ENCODE assay signal across 8 cellular contexts in the genomic region with DNA sequence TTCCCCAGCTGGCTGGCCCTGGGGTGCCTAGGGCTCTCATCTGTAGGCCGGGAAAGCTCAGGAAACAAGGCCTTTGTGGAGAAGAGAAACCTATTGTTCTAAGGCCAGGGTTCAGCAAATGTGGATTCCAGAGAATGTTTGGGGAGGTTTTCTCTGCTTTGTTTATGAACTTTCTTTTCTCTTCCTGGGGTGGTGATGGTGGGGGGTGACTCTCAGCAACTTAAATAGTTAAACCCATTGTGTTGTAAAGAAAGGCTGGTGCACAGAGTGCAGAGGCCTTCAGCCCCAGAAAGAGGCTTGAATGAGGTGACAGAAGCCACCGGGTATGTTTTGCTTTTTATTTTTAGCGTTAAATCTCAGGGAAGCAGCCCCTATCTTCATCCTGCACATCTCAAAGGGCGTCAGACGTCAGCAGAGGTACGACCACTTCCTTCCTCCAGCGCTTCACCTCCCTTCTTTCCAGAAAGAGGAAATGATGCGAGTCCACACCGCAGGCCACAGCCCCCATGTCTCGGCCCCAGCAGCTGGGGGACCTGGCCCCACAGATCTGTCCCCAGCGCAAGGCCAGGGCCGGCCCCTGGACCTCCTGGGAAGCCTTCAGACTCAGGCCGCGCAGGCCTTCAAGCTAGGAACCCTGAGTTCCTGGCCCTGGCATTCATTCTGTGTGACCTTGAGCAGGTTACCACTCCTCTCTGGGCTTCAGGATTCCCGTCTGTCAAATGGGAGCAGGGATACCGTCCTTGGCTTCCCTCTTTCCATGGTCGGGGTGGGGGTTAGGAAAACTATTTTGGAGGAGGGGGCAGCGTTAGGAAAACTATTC. TPM values are rescaled to one million over a fixed set of nuclear protein-coding genes. Genes with fewer than 3 reads are reported as not detected.
DNase-seq lines count a peak whose midpoint lies in the region; ATAC-seq and TF ChIP-seq lines count a peak whose summit lies in the region.

No MANE protein-coding gene starts in this region.

- H3K27me3 ChIP-seq in dorsolateral prefrontal cortex, result peaks cover 0 to 7% (median 0%) of the 10 kb centered on the region in 45 donors

- H3K9me3 Mint-ChIP-seq in natural killer cell treated with Interleukin-12 subunit alpha and Interleukin-12 subunit beta and Interleukin-15 and Interleukin-18, amount 100 ng/mL, for 72 hours, result no peaks in the 10 kb centered on the region
- no peaks in the 10 kb centered on the region for H3K9me3 Mint-ChIP-seq in stimulated activated naive CD8-positive, alpha-beta T cell treated with anti-CD3 and anti-CD28 coated beads, Interleukin-15, amount 100 ng/mL, for 72 hours

- H3K27me3 Mint-ChIP-seq in natural killer cell treated with Interleukin-12 subunit alpha and Interleukin-12 subunit beta and Interleukin-15 and Interleukin-18, amount 100 ng/mL, for 72 hours, result no peaks in the 10 kb centered on the region
- H3K27me3 Mint-ChIP-seq in stimulated activated naive CD8-positive, alpha-beta T cell treated with anti-CD3 and anti-CD28 coated beads, Interleukin-15, amount 100 ng/mL, for 72 hours, result no peaks in the 10 kb centered on the region

- peak overlapping the region; percentile 87 to 93 for H3K27ac Mint-ChIP-seq in natural killer cell treated with Interleukin-12 subunit alpha and Interleukin-12 subunit beta and Interleukin-15 and Interleukin-18, amount 100 ng/mL, for 72 hours
- peak overlapping the region; percentile 47 to 94 for H3K27ac Mint-ChIP-seq in stimulated activated naive CD8-positive, alpha-beta T cell treated with anti-CD3 and anti-CD28 coated beads, Interleukin-15, amount 100 ng/mL, for 72 hours

- no peak for TF ChIP-seq CTCF in GM13976 (IDR thresholded peaks at IDR 0.05; ENCODE audit: borderline replicate concordance, control extremely low read depth, extremely low read depth, insufficient read depth, missing control alignments)
- TF ChIP-seq CTCF in dorsolateral prefrontal cortex (IDR thresholded peaks at IDR 0.05 in 54 of 56, conservative IDR thresholded peaks at IDR 0.05 in 2 of 56; ENCODE audit: low read depth in 1 of 56, partially characterized antibody in 56 of 56), result no peak

- H3K4me3 ChIP-seq in dorsolateral prefrontal cortex, result peak overlapping the region; percentile 54 to 97 (median 84)

- intact Hi-C loops in dorsolateral prefrontal cortex (cut with DNase I), result loop anchor here in 1 of 2 donors (5.0 kb wide), 1 partner anchor 53 kb away; no protein-coding TSS in a partner anchor

- DNase-seq in GM13976 (ENCODE audit: low spot score), result peak; percentile 74
- DNase-seq in activated CD4-positive, alpha-beta T cell treated with anti-CD3 and anti-CD28 coated beads for 48 hours, result peak; percentile 70
- no peak for DNase-seq in dorsolateral prefrontal cortex
- peak; percentile 85 for DNase-seq in natural killer cell treated with Interleukin-12 subunit alpha and Interleukin-12 subunit beta and Interleukin-15 and Interleukin-18, amount 100 ng/mL, for 72 hours (ENCODE audit: low spot score)
- peak; percentile 63 to 87 for DNase-seq in stimulated activated naive CD8-positive, alpha-beta T cell treated with anti-CD3 and anti-CD28 coated beads, Interleukin-15, amount 100 ng/mL, for 72 hours
- no peak for DNase-seq in NCI-H187 (lab: John Stamatoyannopoulos, UW)

- H3K4me1 Mint-ChIP-seq in natural killer cell treated with Interleukin-12 subunit alpha and Interleukin-12 subunit beta and Interleukin-15 and Interleukin-18, amount 100 ng/mL, for 72 hours (ENCODE audit: low read depth in 2 of 2), result peaks cover 42 to 46% of the 10 kb centered on the region in 2 donors
- peaks cover 49% of the 10 kb centered on the region for H3K4me1 Mint-ChIP-seq in stimulated activated naive CD8-positive, alpha-beta T cell treated with anti-CD3 and anti-CD28 coated beads, Interleukin-15, amount 100 ng/mL, for 72 hours

- peak overlapping the region; percentile 74 for H3K4me3 Mint-ChIP-seq in natural killer cell treated with Interleukin-12 subunit alpha and Interleukin-12 subunit beta and Interleukin-15 and Interleukin-18, amount 100 ng/mL, for 72 hours
- peak overlapping the region; percentile 83 to 97 for H3K4me3 Mint-ChIP-seq in stimulated activated naive CD8-positive, alpha-beta T cell treated with anti-CD3 and anti-CD28 coated beads, Interleukin-15, amount 100 ng/mL, for 72 hours

- ATAC-seq in HG03521 (IDR thresholded peaks at IDR 0.05; ENCODE audit: unreplicated experiment) (peak; percentile 29), HG03439 (IDR thresholded peaks at IDR 0.05; ENCODE audit: unreplicated experiment) (no peak)
- peak; percentile 79 to 86 for ATAC-seq in natural killer cell treated with Interleukin-12 subunit alpha and Interleukin-12 subunit beta and Interleukin-15 and Interleukin-18, amount 100 ng/mL, for 72 hours
- peak; percentile 84 for ATAC-seq in stimulated activated naive CD8-positive, alpha-beta T cell treated with anti-CD3 and anti-CD28 coated beads, Interleukin-15, amount 100 ng/mL, for 72 hours

- peak overlapping the region; percentile 69 to 98 (median 95) for H3K27ac ChIP-seq in dorsolateral prefrontal cortex

- H3K36me3 Mint-ChIP-seq in natural killer cell treated with Interleukin-12 subunit alpha and Interleukin-12 subunit beta and Interleukin-15 and Interleukin-18, amount 100 ng/mL, for 72 hours, result peaks cover 6% of the 10 kb centered on the region

- in situ Hi-C loops in GM13976 (cut with MboI; ENCODE audit: low sequenced_read_pairs, unreplicated experiment), result no loop called here

RNA-seq across cellular contexts. Expression of gene PPP1R16B, which starts 0.6 kb away (rescaled TPM):
- total RNA-seq in dorsolateral prefrontal cortex, result 100 to 1,000 TPM; 104 to 181 (median 137) TPM
- 100 to 1,000 TPM in 1 of 2 donors, 10 to 100 TPM in 1; 74.6 to 119 TPM for total RNA-seq in natural killer cell treated with Interleukin-12 subunit alpha and Interleukin-12 subunit beta and Interleukin-15 and Interleukin-18, amount 100 ng/mL, for 72 hours

RNA-seq across cellular contexts. Expression of gene ACTR5, which starts 56.6 kb away (rescaled TPM):
- total RNA-seq in dorsolateral prefrontal cortex, result 10 to 100 TPM in 58 of 120 experiments, 1 to 10 TPM in 62; 7.0 to 13.6 (median 9.9) TPM
- total RNA-seq in natural killer cell treated with Interleukin-12 subunit alpha and Interleukin-12 subunit beta and Interleukin-15 and Interleukin-18, amount 100 ng/mL, for 72 hours, result 10 to 100 TPM in 1 of 2 donors, 1 to 10 TPM in 1; 9.6 to 13.8 TPM

Comparison
In these comparisons a context has a peak if more than half of its experiments do, and no peak if none do; other contexts are left out.
1. DNase-seq: peak in GM13976 (single experiment), activated CD4-positive, alpha-beta T cell treated with anti-CD3 and anti-CD28 coated beads for 48 hours (single experiment), natural killer cell treated with Interleukin-12 subunit alpha and Interleukin-12 subunit beta and Interleukin-15 and Interleukin-18, amount 100 ng/mL, for 72 hours (single experiment) and stimulated activated naive CD8-positive, alpha-beta T cell treated with anti-CD3 and anti-CD28 coated beads, Interleukin-15, amount 100 ng/mL, for 72 hours (2 of 2); none in dorsolateral prefrontal cortex (0 of 10) and NCI-H187 (0 of 2).